ENCODE assay signal across 1 cellular context in genomic region chr1:162008799-162009198, GRCh38.
TF ChIP-seq lines count a peak whose summit lies in the region.

No MANE protein-coding gene starts in this region.

TF ChIP-seq in H1, 55 proteins besides CTCF, POLR2A, EP300 and RAD21:
- TF ChIP-seq SP2 (IDR thresholded peaks at IDR 0.05; ENCODE audit: low read length) (no peak), EGR1 (IDR thresholded peaks at IDR 0.05; ENCODE audit: borderline replicate concordance, low read depth, low read length) (no peak), HDAC6 (IDR thresholded peaks at IDR 0.05; ENCODE audit: low read depth, low read length) (no peak), CHD2 (IDR thresholded peaks at IDR 0.05; ENCODE audit: low read length) (no peak), FOSL1 (IDR thresholded peaks at IDR 0.05; ENCODE audit: insufficient read depth, low read depth, low read length) (no peak), TAF7 (optimal IDR thresholded peaks at IDR 0.05; ENCODE audit: borderline replicate concordance, low read depth, low read length) (no peak), TBP (IDR thresholded peaks at IDR 0.05; ENCODE audit: low read depth, low read length) (no peak), RNF2 (IDR thresholded peaks at IDR 0.05; ENCODE audit: borderline replicate concordance, low read depth, low read length, missing control alignments, poor library complexity, severe bottlenecking) (no peak), KDM5A (IDR thresholded peaks at IDR 0.05; ENCODE audit: low read length) (no peak)
